ENCODE assay signal across 22 cellular contexts in genomic region chr3:54892168-54892567, GRCh38. TPM values are rescaled to one million over a fixed set of nuclear protein-coding genes. Genes with fewer than 3 reads are reported as not detected.
DNase-seq lines count a peak whose midpoint lies in the region; ATAC-seq, FAIRE-seq and TF ChIP-seq lines count a peak whose summit lies in the region.
"Had no signal": no experiment of that assay in that cellular context is flagged by ENCODE, and none has a peak within 500 bp of the region (broad histone marks: within the 10 kb centered on the region; RNA-seq: fewer than 3 reads in every experiment).

No MANE protein-coding gene starts in this region.

- no peak for FAIRE-seq in A549 (lab: Jason Lieb, UNC)
- no peak for FAIRE-seq in GM12891 (lab: Jason Lieb, UNC)
- FAIRE-seq: A204.1, colon, GM12878 had no signal

- TF ChIP-seq CTCF in A549 (IDR thresholded peaks at IDR 0.05) (no peak), RWPE2 (IDR thresholded peaks at IDR 0.05; ENCODE audit: poor library complexity, severe bottlenecking) (no peak), esophagus squamous epithelium (IDR thresholded peaks at IDR 0.05) (no peak), psoas muscle (IDR thresholded peaks at IDR 0.05) (no peak), GM10248 (IDR thresholded peaks at IDR 0.05; ENCODE audit: control extremely low read depth, extremely low read depth, low read depth, missing control alignments) (no peak)

- TF ChIP-seq POLR2A in A549 (IDR thresholded peaks at IDR 0.05; ENCODE audit: low read length) (no peak), esophagus squamous epithelium (IDR thresholded peaks at IDR 0.05) (no peak), GM18505 (IDR thresholded peaks at IDR 0.05; ENCODE audit: borderline replicate concordance, extremely low read depth, insufficient read depth, insufficient read length) (no peak), GM12891 (IDR thresholded peaks at IDR 0.05; ENCODE audit: low read depth, low read length) (no peak)

- ATAC-seq in A549 = no peak
- ATAC-seq in RWPE2 (ENCODE audit: low read depth) = no peak
- no peak for ATAC-seq in psoas muscle
- no peak for ATAC-seq in GM18505 (IDR thresholded peaks at IDR 0.05; ENCODE audit: unreplicated experiment)
- ATAC-seq in HG02884 (IDR thresholded peaks at IDR 0.05; ENCODE audit: unreplicated experiment) = no peak
- ATAC-seq: GM12878 had no signal

- no peak overlapping the region; the same call in 2 of the 3 replicates for H3K4me3 ChIP-seq in A549
- H3K4me3 ChIP-seq in RWPE2 (ENCODE audit: severe bottlenecking) = no peak overlapping the region
- no peak overlapping the region for H3K4me3 ChIP-seq in esophagus squamous epithelium
- H3K4me3 ChIP-seq in psoas muscle = no peak overlapping the region
- H3K4me3 ChIP-seq: GM12878 had no signal

- 59% methylated on average over 2 of the region's 2 CpGs for WGBS in A549 (ENCODE audit: missing lambda C conversion rate)
- WGBS in esophagus squamous epithelium, 2 donors = 62 to 77% methylated on average over 2 of the region's 2 CpGs
- WGBS in psoas muscle, 3 donors = 69 to 100% (median 99%) methylated on average over 2 of the region's 2 CpGs

- H3K4me2 ChIP-seq in A549 = peak overlapping the region; percentile 69

- H3K36me3 ChIP-seq in RWPE2 (ENCODE audit: low read depth) (no peaks in the 10 kb centered on the region), esophagus squamous epithelium (no peaks in the 10 kb centered on the region), psoas muscle (ENCODE audit: insufficient read depth in 1 of 2, low read depth in 1 of 2) (no peaks in the 10 kb centered on the region)

- DNase-seq in A549 (ENCODE audit: low read depth in 1 of 2, low spot score in 1 of 2) (no peak), RWPE2 (ENCODE audit: low spot score) (no peak), esophagus squamous epithelium (lab: John Stamatoyannopoulos, UW) (no peak), psoas muscle (no peak), GM12891 (ENCODE audit: insufficient read length, low spot score) (no peak), GM10248 (ENCODE audit: extremely low spot score) (no peak)
- DNase-seq: activated CD4-positive, alpha-beta T cell treated with anti-CD3 and anti-CD28 coated beads, Interleukin-2, amount 10 ng/mL, durations not matched to agents 24 days and 14 days; activated CD8-positive, alpha-beta memory T cell treated with anti-CD3 and anti-CD28 coated beads, Interleukin-2, amount 50 U/mL, for 4 hours; activated effector memory CD4-positive, alpha-beta T cell treated with anti-CD3 and anti-CD28 coated beads, Interleukin-2, amount 50 U/mL, for 16 hours; GDM1; MM.1S; stimulated activated CD4-positive, alpha-beta T cell treated with anti-CD3 and anti-CD28 coated beads, Interleukin-4, amount 100 ng/mL, for 24 hours had no signal

- no peak for TF ChIP-seq EP300 in A549 (IDR thresholded peaks at IDR 0.05)

- H3K9me3 ChIP-seq in A549 = 0 out of 3 replicates have a peak, but pooled peaks cover 3% of the 10 kb centered on the region
- H3K9me3 ChIP-seq in RWPE2 (ENCODE audit: severe bottlenecking) = no peaks in the 10 kb centered on the region
- no peaks in the 10 kb centered on the region for H3K9me3 ChIP-seq in esophagus squamous epithelium
- H3K9me3 ChIP-seq in psoas muscle = no peaks in the 10 kb centered on the region

- TF ChIP-seq RAD21 in A549 (conservative IDR thresholded peaks at IDR 0.05 in 1 of 2, IDR thresholded peaks at IDR 0.05 in 1 of 2) = no peak

- H3K27ac ChIP-seq in A549 = peak overlapping the region; percentile 68 to 85
- peak overlapping the region; percentile 79 for H3K27ac ChIP-seq in RWPE2 (ENCODE audit: poor library complexity, severe bottlenecking)
- H3K27ac ChIP-seq in esophagus squamous epithelium = peak overlapping the region; percentile 72 to 89 (median 81)
- peak overlapping the region; percentile 82 for H3K27ac ChIP-seq in psoas muscle

- H3K4me1 ChIP-seq in A549 = peaks cover 22% of the 10 kb centered on the region
- H3K4me1 ChIP-seq in RWPE2 (ENCODE audit: insufficient read depth, poor library complexity, severe bottlenecking) = peaks cover 30% of the 10 kb centered on the region
- H3K4me1 ChIP-seq in esophagus squamous epithelium = peaks cover 17 to 30% (median 18%) of the 10 kb centered on the region in 3 donors
- peaks cover 22% of the 10 kb centered on the region for H3K4me1 ChIP-seq in psoas muscle

- POLR2A ChIA-PET in A549 (lab: Yijun Ruan, JAX) (no interaction called here), GM10248 (lab: Yijun Ruan, JAX) (no interaction called here)

- intact Hi-C loops in esophagus squamous epithelium (cut with DNase I) = no loop called here
- intact Hi-C loops in psoas muscle (cut with DNase I) = loop anchor here in 1 of 2 donors (5.0 kb wide), 1 partner anchor 60 kb away; no protein-coding TSS in a partner anchor

- CTCF ChIA-PET in A549 (lab: Yijun Ruan, JAX) (interaction anchor here (1.3 to 2.1 kb wide), 3 partner anchors 8 to 109 kb away, joined by 3 to 9 read pairs (median 4); no protein-coding TSS in a partner anchor), GM10248 (lab: Yijun Ruan, JAX) (interaction anchor here (0.9 kb wide), 1 partner anchor 1359 kb away, joined by 3 read pairs; no protein-coding TSS in a partner anchor)

- H3K27me3 ChIP-seq in RWPE2 (ENCODE audit: insufficient read depth, poor library complexity, severe bottlenecking) (no peaks in the 10 kb centered on the region), esophagus squamous epithelium (no peaks in the 10 kb centered on the region), psoas muscle (ENCODE audit: insufficient read depth in 3 of 3, low read length in 2 of 3) (no peaks in the 10 kb centered on the region)

TF ChIP-seq in A549, 52 proteins besides CTCF, POLR2A, EP300 and RAD21:
- no peak for TF ChIP-seq MYC (IDR thresholded peaks at IDR 0.05; ENCODE audit: borderline replicate concordance, low read length)

TF ChIP-seq in GM12891, 5 proteins besides CTCF, POLR2A, EP300 and RAD21:
- no peak for TF ChIP-seq TAF1 (IDR thresholded peaks at IDR 0.05; ENCODE audit: low read depth, low read length)
- TF ChIP-seq POU2F2 (IDR thresholded peaks at IDR 0.05; ENCODE audit: low read depth, low read length) = no peak
- no peak for TF ChIP-seq SPI1 (IDR thresholded peaks at IDR 0.05; ENCODE audit: low read depth, low read length)
- no peak for TF ChIP-seq PAX5 (IDR thresholded peaks at IDR 0.05; ENCODE audit: insufficient read depth, low read length, severe bottlenecking)
- no peak for TF ChIP-seq POLR2AphosphoS5 (IDR thresholded peaks at IDR 0.05; ENCODE audit: low read depth, low read length)

RNA-seq across cellular contexts. Expression of gene LRTM1, which starts 35.7 kb away (rescaled TPM):
- polyA plus RNA-seq in A549 (2011; rRNA removed) (not detected in 2 replicates), A549 (2017; fragmentation: RNase III; extraction: RNeasy Plus Mini Kit Qiagen cat#74134 plus additional on column Dnase treatment) (not detected in 3 replicates), psoas muscle (not detected)
- not detected in 2 replicates for polyA plus RNA-seq in A549 (2012; cell fraction: cytosol; rRNA removed)
- not detected in 2 replicates for polyA plus RNA-seq in A549 (2012; cell fraction: nucleus; rRNA removed)
- not detected in 2 replicates for polyA minus RNA-seq in A549 (2011; rRNA and poly(A)+ RNA removed)
- total RNA-seq in esophagus squamous epithelium (not detected), psoas muscle (1 to 10 TPM in 1 of 4 donors, not detected in 3; 3.1 TPM)
- not detected for polyA plus RNA-seq in GM12891 (2012; ENCODE audit: low read depth, missing spikeins)
- total RNA-seq: activated CD4-positive, alpha-beta T cell treated with anti-CD3 and anti-CD28 coated beads, Interleukin-2, amount 10 ng/mL, durations not matched to agents 24 days and 14 days; GM12878; H1; mucosa of gallbladder; occipital lobe; sciatic nerve had no signal
- polyA plus RNA-seq: CD14-positive monocyte, H1 had no signal
